Comparison of ENCODE assay signal across 8 cellular contexts in the genomic region with DNA sequence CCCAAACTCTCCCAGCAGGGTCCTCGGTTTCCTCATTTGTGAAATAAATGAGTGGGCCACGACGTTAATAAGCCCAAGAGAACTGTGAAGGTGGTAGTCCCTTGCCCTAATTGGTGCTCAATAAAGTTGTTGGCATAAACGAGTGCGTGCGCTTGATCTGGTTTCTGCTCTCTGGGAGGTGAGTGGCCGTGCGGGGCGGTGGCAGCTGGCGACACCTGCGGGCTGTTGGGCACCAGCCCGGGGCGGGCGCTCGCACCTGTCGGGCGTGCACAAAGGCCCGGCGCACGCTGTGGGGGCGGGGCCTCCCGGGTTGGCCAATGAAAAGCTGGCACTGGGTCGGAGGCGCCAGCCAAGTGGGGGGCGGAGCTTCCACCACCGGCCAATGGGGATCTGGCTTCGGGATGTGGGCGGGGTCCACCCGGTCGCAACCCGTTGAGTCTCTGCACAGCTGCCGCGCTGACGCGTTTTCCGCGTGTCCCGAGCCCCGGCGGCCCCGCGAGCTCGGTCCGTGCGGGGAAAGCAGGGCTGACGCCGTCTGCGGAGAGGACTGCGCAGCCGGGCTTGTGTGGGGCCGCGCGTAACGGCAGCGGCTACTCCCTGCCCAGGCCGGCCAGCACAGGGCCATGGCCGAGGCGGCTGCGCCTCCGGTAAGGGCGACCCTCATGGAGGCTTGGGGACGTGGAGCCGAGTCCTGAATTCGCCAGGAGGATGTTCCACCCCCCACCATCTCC. TPM values are rescaled to one million over a fixed set of nuclear protein-coding genes. Genes with fewer than 3 reads are reported as not detected.
DNase-seq lines count a peak whose midpoint lies in the region; ATAC-seq and TF ChIP-seq lines count a peak whose summit lies in the region.

No MANE protein-coding gene starts in this region.

- H4K20me1 ChIP-seq in osteoblast (ENCODE audit: insufficient read depth, low read length), result peaks cover 15% of the 10 kb centered on the region

- peaks cover 22% of the 10 kb centered on the region for H3K36me3 ChIP-seq in osteoblast (ENCODE audit: insufficient read depth, low read length)
- peaks cover 7% of the 10 kb centered on the region for H3K36me3 ChIP-seq in thymus (ENCODE audit: control insufficient read depth, insufficient read depth)

- H3K27ac ChIP-seq in osteoblast (ENCODE audit: low read depth, low read length) (peak overlapping the region; percentile 40), thymus (ENCODE audit: low read depth) (peak overlapping the region; percentile 78)

- ATAC-seq in GM21723 (IDR thresholded peaks at IDR 0.05; ENCODE audit: unreplicated experiment), result peak; percentile 97
- peak; percentile 96 for ATAC-seq in activated naive CD4-positive, alpha-beta T cell treated with anti-CD3 and anti-CD28 coated beads, Interleukin-2, amount 50 U/mL, for 72 hours

- H3K79me2 ChIP-seq in osteoblast (ENCODE audit: insufficient read depth, low read length), result no peaks in the 10 kb centered on the region

- H3K27ac Mint-ChIP-seq in activated naive CD4-positive, alpha-beta T cell treated with anti-CD3 and anti-CD28 coated beads, Interleukin-2, amount 50 U/mL, for 72 hours, result peak overlapping the region in 1 of 2 donors; percentile 31
- H3K27ac Mint-ChIP-seq in glutamatergic neuron (ENCODE audit: unreplicated experiment), result peak overlapping the region; percentile 85

- TF ChIP-seq CTCF in glutamatergic neuron (IDR thresholded peaks at IDR 0.05; ENCODE audit: partially characterized antibody, unreplicated experiment) (no peak), osteoblast (IDR thresholded peaks at IDR 0.05; ENCODE audit: extremely low read depth, low read depth, low read length) (no peak)

- H3K4me1 Mint-ChIP-seq in glutamatergic neuron (ENCODE audit: low read depth, unreplicated experiment), result no peaks in the 10 kb centered on the region

- DNase-seq in Daoy (ENCODE audit: low read depth) (peak; percentile 97), LHCN-M2 (ENCODE audit: low read depth) (peak; percentile 86), SK-N-DZ (ENCODE audit: low spot score) (peak; percentile 92), glutamatergic neuron (peak; percentile 97), osteoblast (ENCODE audit: insufficient read length, low spot score, missing footprints) (peak; percentile 100)
- DNase-seq in activated naive CD4-positive, alpha-beta T cell treated with anti-CD3 and anti-CD28 coated beads, Interleukin-2, amount 50 U/mL, for 72 hours (ENCODE audit: low spot score in 2 of 2), result peak; percentile 93 to 99

- WGBS in thymus, result 2% methylated on average over 64 of the region's 64 CpGs

- H3K36me3 Mint-ChIP-seq in activated naive CD4-positive, alpha-beta T cell treated with anti-CD3 and anti-CD28 coated beads, Interleukin-2, amount 50 U/mL, for 72 hours, result no peaks in the 10 kb centered on the region
- H3K36me3 Mint-ChIP-seq in glutamatergic neuron (ENCODE audit: unreplicated experiment), result peaks cover 6% of the 10 kb centered on the region

- H3K4me1 ChIP-seq in osteoblast (ENCODE audit: insufficient read depth, low read length), result peaks cover 13% of the 10 kb centered on the region
- peaks cover 27% of the 10 kb centered on the region for H3K4me1 ChIP-seq in thymus (ENCODE audit: control insufficient read depth, insufficient read depth, low read length)

- H3K4me3 Mint-ChIP-seq in glutamatergic neuron (ENCODE audit: unreplicated experiment), result peak overlapping the region; percentile 98

- no peaks in the 10 kb centered on the region for H3K9me3 ChIP-seq in osteoblast (ENCODE audit: low read depth, low read length)
- H3K9me3 ChIP-seq in thymus (ENCODE audit: control insufficient read depth), result no peaks in the 10 kb centered on the region

- H3K27me3 ChIP-seq in osteoblast (ENCODE audit: insufficient read depth, low read length) (no peaks in the 10 kb centered on the region), thymus (ENCODE audit: control insufficient read depth, insufficient read depth) (no peaks in the 10 kb centered on the region)

- peak overlapping the region; percentile 57 for H2AFZ ChIP-seq in osteoblast (ENCODE audit: low read length)

- H3K4me3 ChIP-seq in osteoblast (ENCODE audit: insufficient read depth, low read length), result peak overlapping the region; percentile 85
- H3K4me3 ChIP-seq in thymus (ENCODE audit: low read length), result peak overlapping the region; percentile 53

- peaks cover 14% of the 10 kb centered on the region for H3K27me3 Mint-ChIP-seq in glutamatergic neuron (ENCODE audit: unreplicated experiment)

- H3K9me3 Mint-ChIP-seq in activated naive CD4-positive, alpha-beta T cell treated with anti-CD3 and anti-CD28 coated beads, Interleukin-2, amount 50 U/mL, for 72 hours, result no peaks in the 10 kb centered on the region
- H3K9me3 Mint-ChIP-seq in glutamatergic neuron (ENCODE audit: unreplicated experiment), result peaks cover 11% of the 10 kb centered on the region

- H3K4me2 ChIP-seq in osteoblast (ENCODE audit: insufficient read depth, low read length), result peak overlapping the region; percentile 89

RNA-seq across cellular contexts. Expression of a gene that starts 23.0 kb away (rescaled TPM):
- 4.3 and 4.9 TPM in 2 replicates for total RNA-seq in Daoy (2014; rRNA removed; shearing (Covaris generic))
- total RNA-seq in LHCN-M2 (2014; rRNA removed), result 16.6 and 17.6 TPM in 2 replicates
- polyA plus RNA-seq in LHCN-M2 (2012), result 3.9 TPM
- 7.7 and 11.0 TPM in 2 replicates for polyA plus RNA-seq in SK-N-DZ (2014; cell fraction: cytosol; rRNA removed)
- 25.7 and 30.0 TPM in 2 replicates for polyA plus RNA-seq in SK-N-DZ (2014; cell fraction: nucleus; rRNA removed)
- 10 to 100 TPM in 1 of 2 donors, 1 to 10 TPM in 1; 7.6 to 18.2 TPM for total RNA-seq in activated naive CD4-positive, alpha-beta T cell treated with anti-CD3 and anti-CD28 coated beads, Interleukin-2, amount 50 U/mL, for 72 hours
- total RNA-seq in glutamatergic neuron (ENCODE audit: unreplicated experiment), result 22.9 TPM
- total RNA-seq in osteoblast, result 13.3 and 13.4 TPM in 2 replicates
- 12.9 TPM for polyA plus RNA-seq in thymus

RNA-seq across cellular contexts. Expression of a gene that starts 45.6 kb away (rescaled TPM):
- total RNA-seq in Daoy (2014; rRNA removed; shearing (Covaris generic)), result 12.0 and 14.9 TPM in 2 replicates
- 6.6 and 7.9 TPM in 2 replicates for total RNA-seq in LHCN-M2 (2014; rRNA removed)
- 6.0 TPM for polyA plus RNA-seq in LHCN-M2 (2012)
- polyA plus RNA-seq in SK-N-DZ (2014; cell fraction: cytosol; rRNA removed), result 8.2 and 8.3 TPM in 2 replicates
- 11.1 and 15.4 TPM in 2 replicates for polyA plus RNA-seq in SK-N-DZ (2014; cell fraction: nucleus; rRNA removed)
- 10 to 100 TPM; 12.1 to 13.3 TPM for total RNA-seq in activated naive CD4-positive, alpha-beta T cell treated with anti-CD3 and anti-CD28 coated beads, Interleukin-2, amount 50 U/mL, for 72 hours
- 13.2 TPM for total RNA-seq in glutamatergic neuron (ENCODE audit: unreplicated experiment)
- 8.5 and 9.0 TPM in 2 replicates for total RNA-seq in osteoblast
- 16.7 TPM for polyA plus RNA-seq in thymus

Comparison
In these comparisons a context has a peak if more than half of its experiments do, and no peak if none do; other contexts are left out.
1. Peak in every context shown above with its lines: DNase-seq, ATAC-seq, H3K4me3 ChIP-seq and H3K27ac ChIP-seq.